In genomic region chr12:2054091-2055018, GRCh38 we compare ENCODE assay signal across 8 cellular contexts. TPM values are rescaled to one million over a fixed set of nuclear protein-coding genes. Genes with fewer than 3 reads are reported as not detected.
DNase-seq lines count a peak whose midpoint lies in the region; ATAC-seq and TF ChIP-seq lines count a peak whose summit lies in the region.

No MANE protein-coding gene starts in this region.

- H3K4me1 ChIP-seq in GM23338 (ENCODE audit: insufficient read depth): peaks cover 38% of the 10 kb centered on the region
- H3K4me1 ChIP-seq in SK-N-SH (ENCODE audit: control insufficient read depth in 1 of 2, insufficient read depth in 2 of 2, low read depth in 1 of 2, low read length in 1 of 2): peaks cover 0 to 37% of the 10 kb centered on the region in 2 experiments; a peak in 1 of 4 replicates
- peaks cover 0 to 55% (median 40%) of the 10 kb centered on the region in 4 donors for H3K4me1 ChIP-seq in sigmoid colon
- peaks cover 0 to 8% (median 0%) of the 10 kb centered on the region in 4 donors for H3K4me1 ChIP-seq in right lobe of liver

- peak overlapping the region; percentile 97 for H3K4me2 ChIP-seq in GM23338
- peak overlapping the region; percentile 94 for H3K4me2 ChIP-seq in SK-N-SH

- TF ChIP-seq CTCF in GM23338 (conservative IDR thresholded peaks at IDR 0.05; ENCODE audit: low read depth in 2 of 2): no peak
- no peak for TF ChIP-seq CTCF in SK-N-SH (IDR thresholded peaks at IDR 0.05)
- no peak for TF ChIP-seq CTCF in foreskin fibroblast (IDR thresholded peaks at IDR 0.05; ENCODE audit: low read depth, low read length)
- TF ChIP-seq CTCF in sigmoid colon (IDR thresholded peaks at IDR 0.05): no peak
- no peak for TF ChIP-seq CTCF in right lobe of liver (IDR thresholded peaks at IDR 0.05)

- no peak overlapping the region for H3K27ac Mint-ChIP-seq in GM23338

- peak overlapping the region; percentile 41; the same call in 1 of the 2 replicates for H3K9ac ChIP-seq in SK-N-SH

- H3K9me2 ChIP-seq in GM23338 (ENCODE audit: insufficient read depth): no peaks in the 10 kb centered on the region
- H3K9me2 ChIP-seq in SK-N-SH: no peaks in the 10 kb centered on the region

- no peaks in the 10 kb centered on the region for H4K20me1 ChIP-seq in GM23338 (replicated peaks; ENCODE audit: insufficient read depth)
- no peaks in the 10 kb centered on the region for H4K20me1 ChIP-seq in SK-N-SH (ENCODE audit: insufficient read depth)

- intact Hi-C loops in sigmoid colon (cut with DNase I): loop anchor here (5.0 to 10.0 kb wide), 6 partner anchors 43 to 370 kb away; no protein-coding TSS in a partner anchor
- intact Hi-C loops in right lobe of liver (cut with DNase I): loop anchor here in 1 of 2 donors (10.0 kb wide), 1 partner anchor 240 kb away; no protein-coding TSS in a partner anchor

- CTCF ChIA-PET in SK-N-SH (lab: Yijun Ruan, JAX): interaction anchor here (0.6 to 8.4 kb wide), 7 partner anchors 10 to 532 kb away, joined by 3 to 150 read pairs (median 3); no protein-coding TSS in a partner anchor

- TF ChIP-seq POLR2A in sigmoid colon (IDR thresholded peaks at IDR 0.05) (no peak), right lobe of liver (IDR thresholded peaks at IDR 0.05) (no peak)

- DNase-seq in GM23338 (ENCODE audit: low spot score) (peak; percentile 41), SK-N-SH (peak; percentile 58), foreskin fibroblast (peak in 1 of 2 donors; percentile 46), sigmoid colon (peak; percentile 76), right lobe of liver (no peak)

- H2AFZ ChIP-seq in GM23338: peak overlapping the region; percentile 96
- no peak overlapping the region for H2AFZ ChIP-seq in SK-N-SH (ENCODE audit: low read depth)

- TF ChIP-seq EP300 in SK-N-SH (IDR thresholded peaks at IDR 0.05; ENCODE audit: borderline replicate concordance in 1 of 2, low read depth in 1 of 2, low read length in 1 of 2) (no peak), sigmoid colon (IDR thresholded peaks at IDR 0.05) (no peak)

- no peak for ATAC-seq in GM23338
- ATAC-seq in HG03280 (IDR thresholded peaks at IDR 0.05; ENCODE audit: unreplicated experiment): no peak
- ATAC-seq in right lobe of liver: no peak
- no peak for ATAC-seq in GM19324 (IDR thresholded peaks at IDR 0.05; ENCODE audit: low FRiP score, unreplicated experiment)
- ATAC-seq in HG03095 (IDR thresholded peaks at IDR 0.05; ENCODE audit: unreplicated experiment): no peak

- H3K27me3 Mint-ChIP-seq in GM23338 (ENCODE audit: insufficient read depth, low read depth, poor library complexity): peaks cover 49% of the 10 kb centered on the region

- H3K27me3 ChIP-seq in GM23338 (ENCODE audit: insufficient read depth): peaks cover 64% of the 10 kb centered on the region
- H3K27me3 ChIP-seq in SK-N-SH (ENCODE audit: insufficient read depth): no peaks in the 10 kb centered on the region; the same call in 1 of the 2 replicates
- no peaks in the 10 kb centered on the region for H3K27me3 ChIP-seq in sigmoid colon
- peaks cover 0 to 7% of the 10 kb centered on the region in 2 donors for H3K27me3 ChIP-seq in right lobe of liver

- 0 out of 2 replicates have a peak, but pooled peaks have one; percentile 11 for TF ChIP-seq RAD21 in SK-N-SH (IDR thresholded peaks at IDR 0.05; ENCODE audit: low read length)

- H3K27ac ChIP-seq in GM23338 (ENCODE audit: low read depth) (no peak overlapping the region), SK-N-SH (ENCODE audit: low read depth in 2 of 2, low read length in 1 of 2) (peak overlapping the region in 1 of 2 experiments; percentile 86; a peak in 2 of 4 replicates), sigmoid colon (peak overlapping the region; percentile 92 to 98 (median 97)), right lobe of liver (no peak overlapping the region)

- H3K9me3 Mint-ChIP-seq in GM23338: peaks cover 2% of the 10 kb centered on the region; the same call in 2 of the 3 replicates

- H3K4me3 Mint-ChIP-seq in GM23338: peak overlapping the region; percentile 83

- H3K4me1 Mint-ChIP-seq in GM23338: peaks cover 54% of the 10 kb centered on the region

- no peaks in the 10 kb centered on the region for H3K9me3 ChIP-seq in SK-N-SH
- H3K9me3 ChIP-seq in sigmoid colon: no peaks in the 10 kb centered on the region
- H3K9me3 ChIP-seq in right lobe of liver: no peaks in the 10 kb centered on the region

- POLR2A ChIA-PET in SK-N-SH (lab: Yijun Ruan, JAX): interaction anchor here (1.8 kb wide), 1 partner anchor 51 kb away, joined by 6 read pairs; the partner anchor contains the start of gene DCP1B

- WGBS in SK-N-SH (ENCODE audit: low lambda C conversion rate): 24% methylated on average over 26 of the region's 40 CpGs
- 6 to 10% methylated on average over 40 of the region's 40 CpGs for WGBS in sigmoid colon, 2 donors
- 9% methylated on average over 23 of the region's 40 CpGs for WGBS in right lobe of liver (ENCODE audit: insufficient coverage, low coverage, low lambda C conversion rate, missing lambda C conversion rate)

- peak overlapping the region; percentile 86 for H3K4me3 ChIP-seq in GM23338
- peak overlapping the region; percentile 82 to 93 for H3K4me3 ChIP-seq in SK-N-SH (ENCODE audit: low read depth in 2 of 2, low read length in 1 of 2)
- peak overlapping the region; percentile 92 to 94 for H3K4me3 ChIP-seq in foreskin fibroblast (ENCODE audit: low read depth in 1 of 2, low read length in 2 of 2)
- H3K4me3 ChIP-seq in sigmoid colon: peak overlapping the region; percentile 69 to 92 (median 76)
- H3K4me3 ChIP-seq in right lobe of liver: no peak overlapping the region

- H3F3A ChIP-seq in GM23338 (replicated peaks; ENCODE audit: low read depth) (peaks cover 7% of the 10 kb centered on the region), SK-N-SH (replicated peaks; ENCODE audit: insufficient read depth) (no peaks in the 10 kb centered on the region)

- no peaks in the 10 kb centered on the region for H3K79me2 ChIP-seq in GM23338 (replicated peaks; ENCODE audit: insufficient read depth)
- H3K79me2 ChIP-seq in SK-N-SH (ENCODE audit: insufficient read depth): 0 out of 2 replicates have a peak, but pooled peaks cover 6% of the 10 kb centered on the region

- no peaks in the 10 kb centered on the region; the same call in 2 of the 3 replicates for H3K36me3 Mint-ChIP-seq in GM23338 (ENCODE audit: low read depth)

- no peaks in the 10 kb centered on the region for H3K36me3 ChIP-seq in GM23338 (ENCODE audit: insufficient read depth)
- no peaks in the 10 kb centered on the region for H3K36me3 ChIP-seq in SK-N-SH (replicated peaks in 1 of 2; ENCODE audit: control insufficient read depth in 1 of 2, insufficient read depth in 2 of 2, low read length in 1 of 2)
- no peaks in the 10 kb centered on the region for H3K36me3 ChIP-seq in sigmoid colon
- no peaks in the 10 kb centered on the region for H3K36me3 ChIP-seq in right lobe of liver

TF ChIP-seq in GM23338, 12 proteins besides CTCF, POLR2A, EP300 and RAD21:
- TF ChIP-seq EZH2 (IDR thresholded peaks at IDR 0.05; ENCODE audit: low read depth, unreplicated experiment): peak; percentile 65
- TF ChIP-seq NANOG (IDR thresholded peaks at IDR 0.05; ENCODE audit: borderline replicate concordance): no peak

TF ChIP-seq in SK-N-SH, 30 proteins besides CTCF, POLR2A, EP300 and RAD21:
- no peak for TF ChIP-seq FOXM1 (IDR thresholded peaks at IDR 0.05; ENCODE audit: low read depth)
- peak; percentile 43; the same call in 1 of the 2 replicates for TF ChIP-seq MXI1 (IDR thresholded peaks at IDR 0.05; ENCODE audit: low read depth, low read length)

RNA-seq across cellular contexts. Expression of gene CACNA1C, which starts 1.6 kb away (rescaled TPM):
- total RNA-seq in GM23338 (2014; rRNA removed; shearing (Covaris generic)): 0.82 and 2.1 TPM in 2 replicates
- polyA plus RNA-seq in GM23338 (2016; fragmentation: Nextera tagmentation; extraction: Ambion mirVana): 0.26 and 0.78 TPM in 2 replicates
- 1.5 and 1.6 TPM in 2 replicates for polyA plus RNA-seq in SK-N-SH (2012; rRNA removed)
- polyA plus RNA-seq in SK-N-SH (2012; cell fraction: cytosol; rRNA removed): 0.68 and 1.6 TPM in 2 replicates
- 7.6 and 7.9 TPM in 2 replicates for polyA plus RNA-seq in SK-N-SH (2012; cell fraction: nucleus; rRNA removed)
- total RNA-seq in sigmoid colon: 100 to 1,000 TPM in 2 of 4 donors, 10 to 100 TPM in 2; 62.0 to 213 (median 119) TPM
- 1 to 10 TPM in 1 of 3 donors, under 1 TPM in 2; 0.46 to 7.6 (median 0.60) TPM for polyA plus RNA-seq in sigmoid colon
- total RNA-seq in right lobe of liver: 1 to 10 TPM in 1 of 6 experiments, under 1 TPM in 5; 0.18 to 1.0 (median 0.57) TPM

RNA-seq across cellular contexts. Expression of gene DCP1B, which starts 50.1 kb away (rescaled TPM):
- 28.6 and 29.8 TPM in 2 replicates for total RNA-seq in GM23338 (2014; rRNA removed; shearing (Covaris generic))
- polyA plus RNA-seq in GM23338 (2016; fragmentation: Nextera tagmentation; extraction: Ambion mirVana) (18.9 and 24.4 TPM in 2 replicates), SK-N-SH (2012; rRNA removed) (18.8 and 23.2 TPM in 2 replicates), sigmoid colon (1 to 10 TPM; 5.5 to 8.5 (median 7.2) TPM)
- polyA plus RNA-seq in SK-N-SH (2012; cell fraction: cytosol; rRNA removed): 15.7 and 18.5 TPM in 2 replicates
- polyA plus RNA-seq in SK-N-SH (2012; cell fraction: nucleus; rRNA removed): 17.7 and 23.4 TPM in 2 replicates
- total RNA-seq in sigmoid colon (10 to 100 TPM; 24.8 to 47.7 (median 35.5) TPM), right lobe of liver (1 to 10 TPM; 4.1 to 7.6 (median 6.0) TPM)

Comparison
In these comparisons a context has a peak if more than half of its experiments do, and no peak if none do; other contexts are left out.
1. DNase-seq: peak in GM23338 (single experiment), SK-N-SH (single experiment) and sigmoid colon (single experiment); none in right lobe of liver (0 of 3).
2. H3K27ac ChIP-seq: peak in sigmoid colon (4 of 4); none in GM23338 (single experiment) and right lobe of liver (0 of 3).
3. H3K4me3 ChIP-seq: peak in GM23338 (single experiment), SK-N-SH (2 of 2), foreskin fibroblast (2 of 2) and sigmoid colon (4 of 4); none in right lobe of liver (0 of 3).
4. RNA of gene CACNA1C, which starts 1.6 kb away (total RNA-seq): 62.0 to 213 TPM in sigmoid colon; 0.82 to 2.1 TPM in GM23338 and 0.18 to 1.0 TPM in right lobe of liver; every median in the first group is over 10 times any median in the second.